8 cellular contexts compared by ENCODE assay signal in the genomic region with DNA sequence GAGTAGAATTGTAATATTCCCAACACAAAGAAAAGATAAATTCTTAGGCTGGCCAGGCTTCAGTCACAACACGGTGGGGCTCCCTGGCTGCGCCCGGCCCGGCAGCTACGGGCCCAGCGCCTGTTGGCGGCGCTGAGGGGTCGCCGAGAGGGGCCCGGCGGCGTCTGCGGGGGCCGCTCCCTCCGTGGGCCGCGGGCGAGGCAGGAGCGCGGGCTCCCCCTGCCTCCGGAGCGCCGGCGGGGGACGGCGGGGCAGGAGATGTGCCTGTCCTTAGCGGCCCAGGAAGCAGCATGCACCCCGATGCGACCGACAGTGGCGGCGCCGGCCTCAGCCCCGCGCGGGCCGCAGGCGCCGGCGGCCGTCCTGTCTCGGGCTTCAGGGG.
DNase-seq lines count a peak whose midpoint lies in the region; TF ChIP-seq lines count a peak whose summit lies in the region.
"Not testable (repeated sequence)": the region's sequence is repeated elsewhere in the genome, so short reads cannot be mapped to it uniquely, and the experiment has no call there.

No MANE protein-coding gene starts in this region.

- peak overlapping the region; percentile 66 for H3K4me2 ChIP-seq in H9 (ENCODE audit: insufficient read depth, insufficient read length, low read length)
- not testable (repeated sequence) for H3K4me2 ChIP-seq in neural cell (ENCODE audit: low read length)

- H3T11ph ChIP-seq in H9 (ENCODE audit: low read length) = not testable (repeated sequence)

- not testable (repeated sequence) for H2BK5ac ChIP-seq in H9 (ENCODE audit: insufficient read length, low read length)

- not testable (repeated sequence) for H3K23ac ChIP-seq in H9 (ENCODE audit: insufficient read length, low read depth, low read length)

- H2BK20ac ChIP-seq in H9 (ENCODE audit: low read depth, low read length, poor library complexity, severe bottlenecking) = not testable (repeated sequence)

- peaks cover 5 to 31% (median 12%) of the 10 kb centered on the region in 3 experiments; a peak in 6 of 7 replicates for H3K36me3 Mint-ChIP-seq in H9 (ENCODE audit: insufficient read depth in 1 of 3, low read depth in 3 of 3)
- H3K36me3 Mint-ChIP-seq in T-helper 2 cell treated with Interferon-gamma antibody and Interleukin-4, amounts not matched to agents 5 μg/mL and 100 μg/mL, for 36 hours (ENCODE audit: low read depth) = not testable (repeated sequence)

- WGBS in H9 (ENCODE audit: extremely low coverage, insufficient read length, low lambda C conversion rate) = no CpG with 5 or more reads among the region's 43 CpGs

- H3K56ac ChIP-seq in H9 (ENCODE audit: insufficient read length, low read depth, low read length) = not testable (repeated sequence)

- not testable (repeated sequence) for H3K27me3 ChIP-seq in H9 (ENCODE audit: insufficient read depth, low read length); neural cell (ENCODE audit: insufficient read depth, low read depth, low read length); subcutaneous abdominal adipose tissue (ENCODE audit: control insufficient read depth in 5 of 5, insufficient read depth in 4 of 5, low read length in 5 of 5)

- not testable (repeated sequence) for H3K79me1 ChIP-seq in H9 (ENCODE audit: insufficient read depth, low read depth, low read length, poor library complexity, severe bottlenecking)

- not testable (repeated sequence) for TF ChIP-seq CTCF in GM12865 (IDR thresholded peaks at IDR 0.05; ENCODE audit: insufficient read depth, low read depth, low read length, missing control alignments); neural cell (IDR thresholded peaks at IDR 0.05; ENCODE audit: poor library complexity, severe bottlenecking)
- TF ChIP-seq CTCF in H9 (conservative IDR thresholded peaks at IDR 0.05) = peak; percentile 46; the same call in 2 of the 3 replicates

- not testable (repeated sequence) for H3K18ac ChIP-seq in H9 (ENCODE audit: insufficient read length, low read depth, low read length)

- H2AK5ac ChIP-seq in H9 (ENCODE audit: insufficient read length, low read length) = not testable (repeated sequence)

- intact Hi-C loops in head of caudate nucleus (cut with DNase I) = not testable (repeated sequence)

- H3K9me2 ChIP-seq in neural cell (ENCODE audit: insufficient read depth, low read length) = not testable (repeated sequence)

- not testable (repeated sequence) for H3K14ac ChIP-seq in H9 (ENCODE audit: insufficient read depth, low read length)

- H4K20me1 ChIP-seq in H9 (ENCODE audit: control insufficient read depth, insufficient read depth, insufficient read length); neural cell (ENCODE audit: insufficient read depth): not testable (repeated sequence)

- H3K27me3 Mint-ChIP-seq in H9 (ENCODE audit: low read depth); T-helper 2 cell treated with Interferon-gamma antibody and Interleukin-4, amounts not matched to agents 5 μg/mL and 100 μg/mL, for 36 hours (ENCODE audit: low read depth): not testable (repeated sequence)

- not testable (repeated sequence) for H3K27ac ChIP-seq in H9 (ENCODE audit: insufficient read length, low read depth, low read length); neural cell (ENCODE audit: low read length); subcutaneous abdominal adipose tissue (ENCODE audit: low read depth, low read length)

- peak overlapping the region; percentile 43 for H3K4me3 ChIP-seq in GM12865 (ENCODE audit: low read depth, low read length)
- peak overlapping the region; percentile 10 for H3K4me3 ChIP-seq in neural cell (ENCODE audit: low read length)
- H3K4me3 ChIP-seq in subcutaneous abdominal adipose tissue (ENCODE audit: low read depth in 1 of 5, low read length in 5 of 5) = peak overlapping the region in 3 of 5 donors; percentile 14 to 47 (median 33)

- H3K4me3 Mint-ChIP-seq in H9 = peak overlapping the region; percentile 64 to 66
- H3K4me3 Mint-ChIP-seq in T-helper 2 cell treated with Interferon-gamma antibody and Interleukin-4, amounts not matched to agents 5 μg/mL and 100 μg/mL, for 36 hours = peak overlapping the region; percentile 65

- not testable (repeated sequence) for H4K91ac ChIP-seq in H9 (ENCODE audit: insufficient read length, low read depth, low read length)

- H2BK120ac ChIP-seq in H9 (ENCODE audit: low read depth, low read length, poor library complexity, severe bottlenecking) = not testable (repeated sequence)

- not testable (repeated sequence) for H3F3A ChIP-seq in neural cell (ENCODE audit: insufficient read depth, low read length, poor library complexity, severe bottlenecking)

- TF ChIP-seq RAD21 in neural cell (conservative IDR thresholded peaks at IDR 0.05) = not testable (repeated sequence)

- H2AFZ ChIP-seq in H9 (ENCODE audit: low read length); neural cell (ENCODE audit: low read depth, low read length): not testable (repeated sequence)

- H3K4ac ChIP-seq in H9 (ENCODE audit: low read depth, low read length) = not testable (repeated sequence)

- H3K79me2 ChIP-seq in H9 (ENCODE audit: insufficient read depth, low read length); neural cell (replicated peaks; ENCODE audit: insufficient read depth, low read length): not testable (repeated sequence)

- not testable (repeated sequence) for H3K23me2 ChIP-seq in H9 (ENCODE audit: insufficient read length, low read depth, low read length, poor library complexity, severe bottlenecking)

- not testable (repeated sequence) for H2BK12ac ChIP-seq in H9 (ENCODE audit: insufficient read length, low read depth, low read length)

- H2BK15ac ChIP-seq in H9 (ENCODE audit: low read depth, low read length) = not testable (repeated sequence)

- not testable (repeated sequence) for TF ChIP-seq EP300 in neural cell (conservative IDR thresholded peaks at IDR 0.05; ENCODE audit: poor library complexity, severe bottlenecking)

- H3K36me3 ChIP-seq in neural cell (ENCODE audit: insufficient read depth, low read length); subcutaneous abdominal adipose tissue (ENCODE audit: control insufficient read depth in 5 of 5, insufficient read depth in 5 of 5, low read length in 5 of 5): not testable (repeated sequence)

- H3K4me1 ChIP-seq in H9 (ENCODE audit: insufficient read depth, low read length); subcutaneous abdominal adipose tissue (ENCODE audit: control insufficient read depth in 5 of 5, insufficient read depth in 5 of 5, low read length in 5 of 5): not testable (repeated sequence)

- H3K27ac Mint-ChIP-seq in H9 = not testable (repeated sequence)
- H3K27ac Mint-ChIP-seq in T-helper 2 cell treated with Interferon-gamma antibody and Interleukin-4, amounts not matched to agents 5 μg/mL and 100 μg/mL, for 36 hours = peak overlapping the region; percentile 56

- not testable (repeated sequence) for H3K9ac ChIP-seq in H9 (ENCODE audit: extremely low read depth, insufficient read length, low read length); neural cell (ENCODE audit: low read length)
- H3K9ac ChIP-seq in subcutaneous abdominal adipose tissue (ENCODE audit: low read length in 5 of 5) = peak overlapping the region in 1 of 5 donors; percentile 51

- H3K9me3 Mint-ChIP-seq in H9 = peaks cover 9 to 18% of the 10 kb centered on the region in 2 experiments; a peak in 2 of 5 replicates
- not testable (repeated sequence) for H3K9me3 Mint-ChIP-seq in T-helper 2 cell treated with Interferon-gamma antibody and Interleukin-4, amounts not matched to agents 5 μg/mL and 100 μg/mL, for 36 hours

- not testable (repeated sequence) for H4K8ac ChIP-seq in H9 (replicated peaks; ENCODE audit: insufficient read length, low read depth, low read length)

- peaks cover 21 to 24% of the 10 kb centered on the region in 2 experiments for H3K4me1 Mint-ChIP-seq in H9
- peaks cover 30% of the 10 kb centered on the region for H3K4me1 Mint-ChIP-seq in T-helper 2 cell treated with Interferon-gamma antibody and Interleukin-4, amounts not matched to agents 5 μg/mL and 100 μg/mL, for 36 hours (ENCODE audit: low read depth)

- H3K9me3 ChIP-seq in H9 (ENCODE audit: control insufficient read depth, low read depth, low read length); neural cell (ENCODE audit: low read length); subcutaneous abdominal adipose tissue (ENCODE audit: control insufficient read depth in 5 of 5, low read length in 5 of 5): not testable (repeated sequence)

- H4K5ac ChIP-seq in H9 (ENCODE audit: insufficient read length, low read depth, low read length) = not testable (repeated sequence)

- DNase-seq in GM12865 (ENCODE audit: low read depth) (peak; percentile 51), HT-29 (ENCODE audit: low spot score) (peak; percentile 53), head of caudate nucleus (peak in 33 of 42 donors; percentile 3 to 58 (median 30))
- not testable (repeated sequence) for DNase-seq in H9
- DNase-seq in T-helper 2 cell treated with Interferon-gamma antibody and Interleukin-4, amounts not matched to agents 5 μg/mL and 100 μg/mL, for 36 hours (ENCODE audit: low spot score) = peak; percentile 30
- peak; percentile 2 for DNase-seq in activated naive CD8-positive, alpha-beta T cell treated with anti-CD3 and anti-CD28 coated beads, Interleukin-2, amount 50 U/mL, for 16 hours (ENCODE audit: low read depth, low spot score)
